ENCODE assay signal across 14 cellular contexts in genomic region chr18:41395695-41396094, GRCh38.
DNase-seq lines count a peak whose midpoint lies in the region; ATAC-seq, FAIRE-seq and TF ChIP-seq lines count a peak whose summit lies in the region.
"Had no signal": no experiment of that assay in that cellular context is flagged by ENCODE, and none has a peak within 500 bp of the region (broad histone marks: within the 10 kb centered on the region; RNA-seq: fewer than 3 reads in every experiment).

No MANE protein-coding gene starts in this region.

- H3K4me3 ChIP-seq in cardiac muscle cell: no peak overlapping the region
- H3K4me3 ChIP-seq in OCI-LY1 (ENCODE audit: low read depth, low read length, poor library complexity, severe bottlenecking): no peak overlapping the region
- H3K4me3 ChIP-seq in epithelial cell of esophagus (ENCODE audit: low read length): no peak overlapping the region
- H3K4me3 ChIP-seq in aorta (ENCODE audit: low read length in 2 of 2): no peak overlapping the region

- intact Hi-C loops in left ventricle myocardium superior (cut with micrococcal nuclease) (no loop called here), aorta (cut with DNase I) (loop anchor here in 1 of 2 donors (10.0 kb wide), 1 partner anchor 139 kb away; no protein-coding TSS in a partner anchor)

- no peaks in the 10 kb centered on the region for H3K9me2 ChIP-seq in OCI-LY1 (ENCODE audit: low read depth, low read length)

- no peak for ATAC-seq in left ventricle myocardium superior
- no peak for ATAC-seq in aorta (ENCODE audit: low FRiP score)
- ATAC-seq: HCT116 had no signal

- no peaks in the 10 kb centered on the region for H3K9me3 ChIP-seq in cardiac muscle cell (ENCODE audit: low read depth)
- no peaks in the 10 kb centered on the region for H3K9me3 ChIP-seq in OCI-LY1 (ENCODE audit: low read length)
- H3K9me3 ChIP-seq in aorta (ENCODE audit: control insufficient read depth, low read length): no peaks in the 10 kb centered on the region

- no peak overlapping the region for H2AFZ ChIP-seq in OCI-LY1 (ENCODE audit: low read length)

- no peaks in the 10 kb centered on the region for H3F3A ChIP-seq in OCI-LY1 (ENCODE audit: insufficient read depth, low read length)

- H3K36me3 ChIP-seq in cardiac muscle cell (no peaks in the 10 kb centered on the region), OCI-LY1 (ENCODE audit: insufficient read depth, low read length) (no peaks in the 10 kb centered on the region), aorta (ENCODE audit: control insufficient read depth in 1 of 2, insufficient read depth in 2 of 2, low read length in 1 of 2) (no peaks in the 10 kb centered on the region)

- 92 to 97% methylated on average over 1 of the region's 1 CpG for WGBS in aorta, 2 donors

- DNase-seq in cardiac muscle cell (ENCODE audit: low read depth in 1 of 2, low spot score in 1 of 2): peak in 1 of 2 donors; percentile 22
- DNase-seq in left ventricle myocardium superior: no peak
- peak; percentile 28 for DNase-seq in epithelial cell of esophagus (ENCODE audit: low read depth)
- DNase-seq in urothelium cell line (ENCODE audit: low spot score): peak; percentile 5
- no peak for DNase-seq in aorta
- DNase-seq in ACHN: no peak
- DNase-seq in COLO829 (ENCODE audit: low spot score): no peak
- DNase-seq: activated effector memory CD4-positive, alpha-beta T cell treated with anti-CD3 and anti-CD28 coated beads, Interleukin-2, amount 50 U/mL, for 16 hours; effector CD8-positive, alpha-beta T cell; foreskin melanocyte; NCI-H226; occipital lobe had no signal

- H3K9ac ChIP-seq in OCI-LY1 (ENCODE audit: low read length): no peak overlapping the region

- in situ Hi-C loops in ACHN (cut with HindIII; ENCODE audit: low pct_ligation_motif_present, low pct_unique_long_range_greater_than_20kb, low sequenced_read_pairs): no loop called here

- peaks cover 22% of the 10 kb centered on the region for H3K4me1 ChIP-seq in cardiac muscle cell (ENCODE audit: low read depth)
- no peaks in the 10 kb centered on the region for H3K4me1 ChIP-seq in OCI-LY1 (ENCODE audit: insufficient read depth, low read length, severe bottlenecking)
- H3K4me1 ChIP-seq in aorta (ENCODE audit: control insufficient read depth in 1 of 2, insufficient read depth in 2 of 2, low read length in 2 of 2): no peaks in the 10 kb centered on the region

- H4K20me1 ChIP-seq in OCI-LY1 (ENCODE audit: insufficient read depth, low read length): no peaks in the 10 kb centered on the region

- no peaks in the 10 kb centered on the region for H3K27me3 ChIP-seq in cardiac muscle cell
- H3K27me3 ChIP-seq in OCI-LY1 (ENCODE audit: insufficient read depth, low read length): no peaks in the 10 kb centered on the region
- H3K27me3 ChIP-seq in aorta (ENCODE audit: control insufficient read depth in 1 of 2, insufficient read depth in 2 of 2, low read length in 1 of 2): no peaks in the 10 kb centered on the region

- TF ChIP-seq CTCF in cardiac muscle cell (IDR thresholded peaks at IDR 0.05; ENCODE audit: low read depth, low read length): peak; percentile 19
- TF ChIP-seq CTCF in OCI-LY1 (IDR thresholded peaks at IDR 0.05; ENCODE audit: low read length): peak; percentile 23; the same call in 1 of the 2 replicates
- TF ChIP-seq CTCF in epithelial cell of esophagus (IDR thresholded peaks at IDR 0.05; ENCODE audit: insufficient read depth, low read depth, low read length, missing control alignments): peak; percentile 4

- H3K4me2 ChIP-seq in OCI-LY1 (ENCODE audit: low read length): no peak overlapping the region

- no peaks in the 10 kb centered on the region for H3K79me2 ChIP-seq in OCI-LY1 (ENCODE audit: insufficient read depth, low read length)

- no peak for FAIRE-seq in urothelium cell line (lab: Jason Lieb, UNC)

- no peak overlapping the region for H3K27ac ChIP-seq in cardiac muscle cell
- no peak overlapping the region for H3K27ac ChIP-seq in OCI-LY1 (ENCODE audit: low read depth, low read length, poor library complexity, severe bottlenecking)
- no peak overlapping the region for H3K27ac ChIP-seq in aorta (ENCODE audit: low read depth in 1 of 2, low read length in 2 of 2)

Comparison
In these comparisons a context has a peak if more than half of its experiments do, and no peak if none do; other contexts are left out.
1. DNase-seq: peak in epithelial cell of esophagus (single experiment) and urothelium cell line (single experiment); none in left ventricle myocardium superior (single experiment), aorta (0 of 2), ACHN (single experiment) and COLO829 (single experiment).
2. Peak in every context shown above with its lines, with median percentiles within 50 percentile points of each other: CTCF ChIP-seq.